1 cellular context compared by ENCODE assay signal in genomic region chr2:180890781-180891180, GRCh38.
TF ChIP-seq lines count a peak whose summit lies in the region.

No MANE protein-coding gene starts in this region.

TF ChIP-seq in SK-N-SH, 30 proteins besides CTCF, POLR2A, EP300 and RAD21 (continued from another document):
- TF ChIP-seq SIN3A (IDR thresholded peaks at IDR 0.05; ENCODE audit: borderline replicate concordance, low read depth, low read length) (no peak), JUND (IDR thresholded peaks at IDR 0.05) (no peak), TAF1 (IDR thresholded peaks at IDR 0.05; ENCODE audit: borderline replicate concordance, low read depth, low read length) (no peak), RCOR1 (IDR thresholded peaks at IDR 0.05; ENCODE audit: low read length) (no peak), MAX (IDR thresholded peaks at IDR 0.05; ENCODE audit: low read depth) (no peak)
- TF ChIP-seq, protein P1, sequence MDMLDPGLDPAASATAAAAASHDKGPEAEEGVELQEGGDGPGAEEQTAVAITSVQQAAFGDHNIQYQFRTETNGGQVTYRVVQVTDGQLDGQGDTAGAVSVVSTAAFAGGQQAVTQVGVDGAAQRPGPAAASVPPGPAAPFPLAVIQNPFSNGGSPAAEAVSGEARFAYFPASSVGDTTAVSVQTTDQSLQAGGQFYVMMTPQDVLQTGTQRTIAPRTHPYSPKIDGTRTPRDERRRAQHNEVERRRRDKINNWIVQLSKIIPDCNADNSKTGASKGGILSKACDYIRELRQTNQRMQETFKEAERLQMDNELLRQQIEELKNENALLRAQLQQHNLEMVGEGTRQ (IDR thresholded peaks at IDR 0.05; ENCODE audit: borderline replicate concordance, low read depth, low read length), result no peak
